8 cellular contexts compared by ENCODE assay signal in genomic region chr15:99504823-99505551, GRCh38.
DNase-seq lines count a peak whose midpoint lies in the region; ATAC-seq, FAIRE-seq and TF ChIP-seq lines count a peak whose summit lies in the region.

No MANE protein-coding gene starts in this region.

- no peak for TF ChIP-seq RAD21 in K562 (CRISPR knock-in tag; conservative IDR thresholded peaks at IDR 0.05 in 1 of 2, IDR thresholded peaks at IDR 0.05 in 1 of 2)

- H3K4me2 ChIP-seq in K562 (ENCODE audit: insufficient read depth, low read length): no peak overlapping the region

- H3K36me3 ChIP-seq in K562 (ENCODE audit: control insufficient read depth, insufficient read depth, low read length): no peaks in the 10 kb centered on the region
- no peaks in the 10 kb centered on the region for H3K36me3 ChIP-seq in colonic mucosa

- no peaks in the 10 kb centered on the region for H3K9me1 ChIP-seq in K562 (ENCODE audit: control insufficient read depth, insufficient read depth, low read length)

- in situ Hi-C loops in K562 (cut with MboI): no loop called here

- DNase-seq in Daoy (ENCODE audit: low read depth) (peak; percentile 40), K562 (ENCODE audit: extremely low read depth in 1 of 4, low spot score in 3 of 4) (no peak), colonic mucosa (no peak), SW 1271 (lab: John Stamatoyannopoulos, UW) (no peak), EL (no peak), NCI-H1436 treated with DMSO at 0.1 percent for 48 hours (lab: John Stamatoyannopoulos, UW) (no peak)

- H3K27me3 ChIP-seq in K562 (ENCODE audit: control insufficient read depth in 2 of 2, insufficient read depth in 2 of 2, low read length in 2 of 2) (peaks cover 17 to 54% of the 10 kb centered on the region in 2 experiments), colonic mucosa (no peaks in the 10 kb centered on the region)

- no peak overlapping the region for H3K9ac ChIP-seq in K562 (ENCODE audit: insufficient read depth in 1 of 2, low read depth in 2 of 2, low read length in 2 of 2)
- no peak overlapping the region for H3K9ac ChIP-seq in colonic mucosa (ENCODE audit: low read depth in 2 of 2, low read length in 2 of 2)

- CTCF ChIA-PET in K562 (lab: Yijun Ruan, JAX; ENCODE audit: low intra/inter-chr PET ratio): no interaction called here

- no peak for TF ChIP-seq POLR2A in K562 (conservative IDR thresholded peaks at IDR 0.05)

- no peak for TF ChIP-seq EP300 in K562 (IDR thresholded peaks at IDR 0.05; ENCODE audit: low read length)

- WGBS in K562 (ENCODE audit: insufficient coverage, low coverage, missing lambda C conversion rate): 2% methylated on average over 8 of the region's 8 CpGs

- ATAC-seq in GM19351 (IDR thresholded peaks at IDR 0.05; ENCODE audit: unreplicated experiment): peak; percentile 41
- peak; percentile 49 for ATAC-seq in HG03354 (IDR thresholded peaks at IDR 0.05; ENCODE audit: poor library complexity, severe bottlenecking, unreplicated experiment)
- ATAC-seq in K562: peak; percentile 19; the same call in 2 of the 3 replicates

- H3K9me3 ChIP-seq in K562 (replicated peaks; ENCODE audit: control insufficient read depth, insufficient read depth, low read depth, low read length) (no peaks in the 10 kb centered on the region), colonic mucosa (no peaks in the 10 kb centered on the region)

- H3K4me3 ChIP-seq in K562 (no peak overlapping the region), colonic mucosa (no peak overlapping the region)

- intact Hi-C loops in K562 (cut with micrococcal nuclease) (loop anchor here (10.0 kb wide), 1 partner anchor 200 kb away; no protein-coding TSS in a partner anchor), colonic mucosa (cut with DNase I) (no loop called here)

- H3K27ac ChIP-seq in K562 (ENCODE audit: extremely low read depth, low read depth, low read length): no peak overlapping the region
- H3K27ac ChIP-seq in colonic mucosa: no peak overlapping the region

- H3K79me2 ChIP-seq in K562 (ENCODE audit: control insufficient read depth, insufficient read depth, low read length): no peaks in the 10 kb centered on the region

- no peak for FAIRE-seq in K562 (lab: Jason Lieb, UNC)

- TF ChIP-seq CTCF in K562 (IDR thresholded peaks at IDR 0.05 in 2 of 3, conservative IDR thresholded peaks at IDR 0.05 in 1 of 3; ENCODE audit: insufficient read depth in 2 of 3, low read depth in 1 of 3, low read length in 3 of 3): no peak
- no peak for TF ChIP-seq CTCF in colonic mucosa (IDR thresholded peaks at IDR 0.05)

- H2AFZ ChIP-seq in K562 (ENCODE audit: low read depth, low read length): no peak overlapping the region

- H3K4me1 ChIP-seq in K562 (replicated peaks in 1 of 2; ENCODE audit: control insufficient read depth in 2 of 2, insufficient read depth in 2 of 2, low read length in 2 of 2) (peaks cover 4 to 7% of the 10 kb centered on the region in 2 experiments; a peak in 3 of 5 replicates), colonic mucosa (no peaks in the 10 kb centered on the region)

- POLR2A ChIA-PET in K562 (lab: Yijun Ruan, JAX): interaction anchor here (0.6 to 1.3 kb wide), 2 partner anchors 15 to 74 kb away, joined by 3 to 4 read pairs; no protein-coding TSS in a partner anchor

- BruUV-seq in K562 (replicated peaks; lab: Mats Ljungman, UMichigan): no TSS peak

- H4K20me1 ChIP-seq in K562 (replicated peaks; ENCODE audit: control insufficient read depth, insufficient read depth, low read length): no peaks in the 10 kb centered on the region; the same call in 1 of the 2 replicates

TF ChIP-seq in K562, 482 proteins besides CTCF, POLR2A, EP300 and RAD21:
- TF ChIP-seq NFIX (CRISPR knock-in tag; IDR thresholded peaks at IDR 0.05; ENCODE audit: low read depth): no peak
- TF ChIP-seq ZNF263 (CRISPR knock-in tag; IDR thresholded peaks at IDR 0.05; ENCODE audit: borderline replicate concordance): no peak
- TF ChIP-seq HBP1 (CRISPR knock-in tag; IDR thresholded peaks at IDR 0.05): no peak
- no peak for TF ChIP-seq BRF1 (IDR thresholded peaks at IDR 0.05; ENCODE audit: borderline replicate concordance, extremely low read depth, insufficient read length)
- no peak for TF ChIP-seq TARDBP (IDR thresholded peaks at IDR 0.05)
- no peak for TF ChIP-seq SIRT6 (IDR thresholded peaks at IDR 0.05; ENCODE audit: low read depth, low read length)
- TF ChIP-seq FOXK1 (CRISPR knock-in tag; IDR thresholded peaks at IDR 0.05; ENCODE audit: borderline replicate concordance): no peak
